Comparison of ENCODE assay signal across 19 cellular contexts in genomic region chr6:135086414-135086764, GRCh38. TPM values are rescaled to one million over a fixed set of nuclear protein-coding genes. Genes with fewer than 3 reads are reported as not detected.
A peak's percentile ranks its signal among the peaks of the same experiment; 100 is the strongest.
DNase-seq lines count a peak whose midpoint lies in the region; ATAC-seq, FAIRE-seq and TF ChIP-seq lines count a peak whose summit lies in the region.
"Had no signal": no experiment of that assay in that cellular context is flagged by ENCODE, and none has a peak within 500 bp of the region (broad histone marks: within the 10 kb centered on the region; RNA-seq: fewer than 3 reads in every experiment).

No MANE protein-coding gene starts in this region.

- H3K36me3 Mint-ChIP-seq in activated naive CD4-positive, alpha-beta T cell treated with anti-CD3 and anti-CD28 coated beads, Interleukin-2, amount 50 U/mL, for 24 hours: peaks cover 9% of the 10 kb centered on the region
- H3K36me3 Mint-ChIP-seq in activated T-helper 1 cell treated with anti-CD3 and anti-CD28 coated beads, Interleukin-12 subunit alpha, Interleukin-12 subunit beta, Interleukin-2, Interleukin-4 antibody, amounts not matched to agents 30 ng/mL and 10 ng/mL and 1 ng/mL, durations not matched to agents 14 hours and 24 hours and 36 hours (ENCODE audit: low read depth): peaks cover 12% of the 10 kb centered on the region

- H3K9me3 ChIP-seq in thyroid gland (no peaks in the 10 kb centered on the region), HepG2 (ENCODE audit: low read length) (peaks cover 10% of the 10 kb centered on the region)

- CTCF ChIA-PET in HepG2 (lab: Yijun Ruan, JAX; ENCODE audit: low intra/inter-chr PET ratio, low total read pairs): no interaction called here

- POLR2A ChIA-PET in HepG2 (lab: Yijun Ruan, JAX): no interaction called here

- TF ChIP-seq POLR2A in thyroid gland (IDR thresholded peaks at IDR 0.05) (no peak), HepG2 (IDR thresholded peaks at IDR 0.05; ENCODE audit: insufficient read depth in 1 of 2, low read depth in 2 of 2, low read length in 2 of 2) (no peak)

- intact Hi-C loops in activated T-helper 1 cell treated with anti-CD3 and anti-CD28 coated beads, Interleukin-12 subunit alpha, Interleukin-12 subunit beta, Interleukin-2, Interleukin-4 antibody, amounts not matched to agents 30 ng/mL and 10 ng/mL and 1 ng/mL, durations not matched to agents 14 hours and 24 hours and 36 hours (cut with micrococcal nuclease): loop anchor here (1.0 to 5.0 kb wide), 5 partner anchors 56 to 799 kb away; no protein-coding TSS in a partner anchor
- intact Hi-C loops in thyroid gland (cut with DNase I) (no loop called here), HepG2 (cut with micrococcal nuclease; ENCODE audit: unreplicated experiment) (no loop called here)

- no TSS peak for BruUV-seq in HepG2 (replicated peaks; lab: Mats Ljungman, UMichigan)

- in situ Hi-C loops in HepG2 (cut with HindIII; ENCODE audit: extremely low pct_ligation_motif_present, low pct_unique_long_range_greater_than_20kb): no loop called here

- H3K36me3 ChIP-seq in thyroid gland (no peaks in the 10 kb centered on the region), HepG2 (replicated peaks in 1 of 2; ENCODE audit: control insufficient read depth in 1 of 2, insufficient read depth in 2 of 2, low read length in 2 of 2) (no peaks in the 10 kb centered on the region)
- H3K36me3 ChIP-seq: esophagus squamous epithelium, tibial nerve had no signal

- no peak for TF ChIP-seq CTCF in thyroid gland (IDR thresholded peaks at IDR 0.05)
- no peak for TF ChIP-seq CTCF in HepG2 (CRISPR knock-in tag; IDR thresholded peaks at IDR 0.05)

- no peaks in the 10 kb centered on the region for H3K27me3 Mint-ChIP-seq in activated naive CD4-positive, alpha-beta T cell treated with anti-CD3 and anti-CD28 coated beads, Interleukin-2, amount 50 U/mL, for 24 hours
- H3K27me3 Mint-ChIP-seq in activated T-helper 1 cell treated with anti-CD3 and anti-CD28 coated beads, Interleukin-12 subunit alpha, Interleukin-12 subunit beta, Interleukin-2, Interleukin-4 antibody, amounts not matched to agents 30 ng/mL and 10 ng/mL and 1 ng/mL, durations not matched to agents 14 hours and 24 hours and 36 hours (ENCODE audit: insufficient read depth): peaks cover 1% of the 10 kb centered on the region
- H3K27me3 Mint-ChIP-seq in stimulated activated naive CD8-positive, alpha-beta T cell treated with anti-CD3 and anti-CD28 coated beads, Interleukin-15, amount 100 ng/mL, for 72 hours: no peaks in the 10 kb centered on the region

- H3K9me3 Mint-ChIP-seq in activated naive CD4-positive, alpha-beta T cell treated with anti-CD3 and anti-CD28 coated beads, Interleukin-2, amount 50 U/mL, for 24 hours: peaks cover 14% of the 10 kb centered on the region
- H3K9me3 Mint-ChIP-seq in activated T-helper 1 cell treated with anti-CD3 and anti-CD28 coated beads, Interleukin-12 subunit alpha, Interleukin-12 subunit beta, Interleukin-2, Interleukin-4 antibody, amounts not matched to agents 30 ng/mL and 10 ng/mL and 1 ng/mL, durations not matched to agents 14 hours and 24 hours and 36 hours: peaks cover 19% of the 10 kb centered on the region
- H3K9me3 Mint-ChIP-seq in stimulated activated naive CD8-positive, alpha-beta T cell treated with anti-CD3 and anti-CD28 coated beads, Interleukin-15, amount 100 ng/mL, for 72 hours: peaks cover 7 to 14% of the 10 kb centered on the region in 2 donors

- H3K4me1 ChIP-seq in thyroid gland: no peaks in the 10 kb centered on the region
- H3K4me1 ChIP-seq in HepG2 (ENCODE audit: insufficient read depth, low read length): 0 out of 2 replicates have a peak, but pooled peaks cover 6% of the 10 kb centered on the region
- H3K4me1 ChIP-seq: esophagus squamous epithelium, tibial nerve had no signal

- H3K4me2 ChIP-seq in HepG2 (ENCODE audit: low read depth, low read length): no peak overlapping the region; the same call in 1 of the 2 replicates

- H3K9ac ChIP-seq in HepG2 (ENCODE audit: insufficient read depth, low read depth, low read length): no peak overlapping the region

- FAIRE-seq in HepG2 (lab: Jason Lieb, UNC): no peak

- H3K27ac ChIP-seq in thyroid gland: no peak overlapping the region
- no peak overlapping the region for H3K27ac ChIP-seq in HepG2 (ENCODE audit: extremely low read length, insufficient read depth, low read length)
- H3K27ac ChIP-seq: esophagus squamous epithelium, RWPE1, tibial nerve had no signal

- TF ChIP-seq EP300 in HepG2 (IDR thresholded peaks at IDR 0.05; ENCODE audit: low read depth in 2 of 2, low read length in 2 of 2) (no peak), HepG2 (CRISPR knock-in tag; IDR thresholded peaks at IDR 0.05; ENCODE audit: borderline replicate concordance) (no peak)

- H4K20me1 ChIP-seq in HepG2 (ENCODE audit: insufficient read depth, low read length): no peaks in the 10 kb centered on the region

- H3K27ac Mint-ChIP-seq in activated naive CD4-positive, alpha-beta T cell treated with anti-CD3 and anti-CD28 coated beads, Interleukin-2, amount 50 U/mL, for 24 hours: peak overlapping the region; percentile 93
- H3K27ac Mint-ChIP-seq in activated T-helper 1 cell treated with anti-CD3 and anti-CD28 coated beads, Interleukin-12 subunit alpha, Interleukin-12 subunit beta, Interleukin-2, Interleukin-4 antibody, amounts not matched to agents 30 ng/mL and 10 ng/mL and 1 ng/mL, durations not matched to agents 14 hours and 24 hours and 36 hours: peak overlapping the region; percentile 93
- H3K27ac Mint-ChIP-seq in stimulated activated naive CD8-positive, alpha-beta T cell treated with anti-CD3 and anti-CD28 coated beads, Interleukin-15, amount 100 ng/mL, for 72 hours: peak overlapping the region; percentile 93

- peak overlapping the region; percentile 69 for H3K4me3 Mint-ChIP-seq in activated naive CD4-positive, alpha-beta T cell treated with anti-CD3 and anti-CD28 coated beads, Interleukin-2, amount 50 U/mL, for 24 hours
- H3K4me3 Mint-ChIP-seq in activated T-helper 1 cell treated with anti-CD3 and anti-CD28 coated beads, Interleukin-12 subunit alpha, Interleukin-12 subunit beta, Interleukin-2, Interleukin-4 antibody, amounts not matched to agents 30 ng/mL and 10 ng/mL and 1 ng/mL, durations not matched to agents 14 hours and 24 hours and 36 hours: peak overlapping the region; percentile 57
- peak overlapping the region; percentile 61 to 78 for H3K4me3 Mint-ChIP-seq in stimulated activated naive CD8-positive, alpha-beta T cell treated with anti-CD3 and anti-CD28 coated beads, Interleukin-15, amount 100 ng/mL, for 72 hours

- no peak for DNase-seq in activated naive CD4-positive, alpha-beta T cell (lab: John Stamatoyannopoulos, UW)
- DNase-seq in Jurkat, Clone E6-1 (ENCODE audit: low read depth, low spot score): no peak
- DNase-seq in activated T-helper 1 cell treated with anti-CD3 and anti-CD28 coated beads, Interleukin-12 subunit alpha, Interleukin-12 subunit beta, Interleukin-2, Interleukin-4 antibody, amounts not matched to agents 30 ng/mL and 10 ng/mL and 1 ng/mL, durations not matched to agents 14 hours and 24 hours and 36 hours (ENCODE audit: low spot score): no peak
- no peak for DNase-seq in stimulated activated naive CD8-positive, alpha-beta T cell treated with anti-CD3 and anti-CD28 coated beads, Interleukin-15, amount 100 ng/mL, for 72 hours
- DNase-seq in thyroid gland (no peak), HepG2 (ENCODE audit: low spot score) (no peak), GM03348 (ENCODE audit: low spot score) (no peak)
- DNase-seq: AML-193, aorta, cortex of kidney, EL, esophagus squamous epithelium, hippocampal formation, Kasumi-1, left colon, NCI-H2081 had no signal

- H3K4me1 Mint-ChIP-seq in activated naive CD4-positive, alpha-beta T cell treated with anti-CD3 and anti-CD28 coated beads, Interleukin-2, amount 50 U/mL, for 24 hours: peaks cover 78% of the 10 kb centered on the region
- peaks cover 65% of the 10 kb centered on the region for H3K4me1 Mint-ChIP-seq in activated T-helper 1 cell treated with anti-CD3 and anti-CD28 coated beads, Interleukin-12 subunit alpha, Interleukin-12 subunit beta, Interleukin-2, Interleukin-4 antibody, amounts not matched to agents 30 ng/mL and 10 ng/mL and 1 ng/mL, durations not matched to agents 14 hours and 24 hours and 36 hours (ENCODE audit: low read depth)
- peaks cover 72% of the 10 kb centered on the region for H3K4me1 Mint-ChIP-seq in stimulated activated naive CD8-positive, alpha-beta T cell treated with anti-CD3 and anti-CD28 coated beads, Interleukin-15, amount 100 ng/mL, for 72 hours

- WGBS in thyroid gland, 2 donors: 49% methylated on average over 5 of the region's 5 CpGs
- WGBS in HepG2 (ENCODE audit: low lambda C conversion rate): 14% methylated on average over 5 of the region's 5 CpGs

- ATAC-seq in stimulated activated naive CD8-positive, alpha-beta T cell treated with anti-CD3 and anti-CD28 coated beads, Interleukin-15, amount 100 ng/mL, for 72 hours: no peak
- ATAC-seq in HepG2: no peak
- ATAC-seq: left colon had no signal

- no peaks in the 10 kb centered on the region for H3K79me2 ChIP-seq in HepG2 (ENCODE audit: insufficient read depth, low read length)

- H3K4me3 ChIP-seq in Jurkat, Clone E6-1 (ENCODE audit: low read length): peak overlapping the region; percentile 48
- H3K4me3 ChIP-seq in thyroid gland (replicated peaks in 1 of 3) (no peak overlapping the region), HepG2 (replicated peaks in 1 of 3; ENCODE audit: insufficient read depth in 1 of 3, low read depth in 2 of 3, low read length in 3 of 3) (no peak overlapping the region)
- H3K4me3 ChIP-seq: esophagus squamous epithelium, tibial nerve had no signal

- TF ChIP-seq RAD21 in HepG2 (CRISPR knock-in tag; IDR thresholded peaks at IDR 0.05): no peak

- H3K27me3 ChIP-seq in thyroid gland (no peaks in the 10 kb centered on the region), HepG2 (ENCODE audit: control insufficient read depth in 1 of 2, insufficient read depth in 2 of 2, low read length in 2 of 2) (no peaks in the 10 kb centered on the region)
- H3K27me3 ChIP-seq: esophagus squamous epithelium, tibial nerve had no signal

- H2AFZ ChIP-seq in HepG2 (ENCODE audit: low read length): no peak overlapping the region

RNA-seq across cellular contexts. Expression of gene HBS1L, which starts 31.8 kb away (rescaled TPM):
- polyA plus RNA-seq in Jurkat, Clone E6-1 (2012; ENCODE audit: insufficient read depth, insufficient read length): 69.9 TPM
- total RNA-seq in activated T-helper 1 cell treated with anti-CD3 and anti-CD28 coated beads, Interleukin-12 subunit alpha, Interleukin-12 subunit beta, Interleukin-2, Interleukin-4 antibody, amounts not matched to agents 30 ng/mL and 10 ng/mL and 1 ng/mL, durations not matched to agents 14 hours and 24 hours and 36 hours: 104 and 115 TPM in 2 replicates
- total RNA-seq in thyroid gland (10 to 100 TPM; 52.8 to 87.1 (median 70.7) TPM), HepG2 (2016; rRNA removed; fragmentation: Illumina TruSeq; extraction: Trizol) (138 and 222 TPM in 2 replicates)
- 36.1 and 37.3 TPM in 2 replicates for total RNA-seq in HepG2 (2016; cell fraction: cytosol; rRNA removed; fragmentation: Illumina TruSeq; extraction: Trizol; ENCODE audit: low read depth)
- total RNA-seq in HepG2 (2016; cell fraction: insoluble cytoplasmic fraction; rRNA removed; fragmentation: Illumina TruSeq; extraction: Trizol): 138 and 235 TPM in 2 replicates
- 62.1 and 65.5 TPM in 2 replicates for total RNA-seq in HepG2 (2016; cell fraction: membrane; rRNA removed; fragmentation: Illumina TruSeq; extraction: Trizol)
- total RNA-seq in HepG2 (2016; cell fraction: nucleus; rRNA removed; fragmentation: Illumina TruSeq; extraction: Trizol): 87.5 and 92.8 TPM in 2 replicates
- polyA plus RNA-seq in HepG2 (2011; rRNA removed): 33.6 and 44.1 TPM in 2 replicates
- 19.1 and 28.9 TPM in 2 replicates for polyA plus RNA-seq in HepG2 (2011; cell fraction: cytosol; rRNA removed)
- polyA plus RNA-seq in HepG2 (2011; cell fraction: nucleus; rRNA removed): 13.8 and 19.0 TPM in 2 replicates
- polyA plus RNA-seq in HepG2 (2012): 54.5 and 55.2 TPM in 2 replicates
- polyA plus RNA-seq in HepG2 (2016; cell fraction: cytosol; fragmentation: Illumina TruSeq; extraction: Trizol; ENCODE audit: low read depth): 6.9 and 8.3 TPM in 2 replicates
- polyA plus RNA-seq in HepG2 (2016; cell fraction: insoluble cytoplasmic fraction; fragmentation: Illumina TruSeq; extraction: Trizol; ENCODE audit: low read depth): 137 and 159 TPM in 2 replicates
- 19.7 and 20.8 TPM in 2 replicates for polyA plus RNA-seq in HepG2 (2016; cell fraction: membrane; fragmentation: Illumina TruSeq; extraction: Trizol; ENCODE audit: low read depth)
- polyA plus RNA-seq in HepG2 (2016; cell fraction: nucleus; fragmentation: Illumina TruSeq; extraction: Trizol; ENCODE audit: insufficient read depth, low read depth): 54.7 and 61.1 TPM in 2 replicates
- 30.9 and 38.9 TPM in 2 replicates for polyA minus RNA-seq in HepG2 (2011; rRNA and poly(A)+ RNA removed; ENCODE audit: low replicate concordance)
- polyA minus RNA-seq in HepG2 (2011; cell fraction: cytosol; rRNA and poly(A)+ RNA removed): 39.6 and 42.2 TPM in 2 replicates
- 115 and 120 TPM in 2 replicates for polyA minus RNA-seq in HepG2 (2011; cell fraction: nucleus; rRNA and poly(A)+ RNA removed)
